In the genomic region with DNA sequence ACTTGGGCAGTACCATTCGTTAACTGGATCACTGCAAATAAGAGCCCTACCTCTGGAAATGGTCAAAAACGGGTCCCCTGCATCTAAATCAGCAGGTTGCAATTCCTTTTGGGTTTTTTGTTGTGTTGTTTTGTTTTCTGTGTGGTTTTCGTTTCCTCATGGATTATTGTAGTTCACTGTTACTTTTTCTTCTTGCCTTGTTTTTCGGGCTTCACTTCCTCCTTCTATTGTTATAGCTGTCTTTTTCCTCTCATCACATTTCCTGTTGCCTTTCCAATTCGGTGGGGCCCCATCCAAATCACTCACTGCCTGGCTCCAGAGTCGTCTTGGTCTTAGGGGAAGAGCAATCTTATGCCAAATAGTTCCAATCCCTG, we compare ENCODE assay signal across 1 cellular context.
TF ChIP-seq lines count a peak whose summit lies in the region.

No MANE protein-coding gene starts in this region.

TF ChIP-seq in K562, 482 proteins besides CTCF, POLR2A, EP300 and RAD21 (continued from another document):
- TF ChIP-seq, protein P1, sequence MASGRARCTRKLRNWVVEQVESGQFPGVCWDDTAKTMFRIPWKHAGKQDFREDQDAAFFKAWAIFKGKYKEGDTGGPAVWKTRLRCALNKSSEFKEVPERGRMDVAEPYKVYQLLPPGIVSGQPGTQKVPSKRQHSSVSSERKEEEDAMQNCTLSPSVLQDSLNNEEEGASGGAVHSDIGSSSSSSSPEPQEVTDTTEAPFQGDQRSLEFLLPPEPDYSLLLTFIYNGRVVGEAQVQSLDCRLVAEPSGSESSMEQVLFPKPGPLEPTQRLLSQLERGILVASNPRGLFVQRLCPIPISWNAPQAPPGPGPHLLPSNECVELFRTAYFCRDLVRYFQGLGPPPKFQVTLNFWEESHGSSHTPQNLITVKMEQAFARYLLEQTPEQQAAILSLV (tag; IDR thresholded peaks at IDR 0.05): no peak
- TF ChIP-seq NFYB (IDR thresholded peaks at IDR 0.05; ENCODE audit: extremely low read depth, insufficient read length) (no peak), SMARCE1 (IDR thresholded peaks at IDR 0.05) (peak; percentile 54), ZNF77 (CRISPR knock-in tag; IDR thresholded peaks at IDR 0.05) (no peak), ZFX (CRISPR knock-in tag; IDR thresholded peaks at IDR 0.05) (no peak), FOXK2 (conservative IDR thresholded peaks at IDR 0.05 in 1 of 2, IDR thresholded peaks at IDR 0.05 in 1 of 2; ENCODE audit: low read depth in 2 of 2) (peak; percentile 41 to 86; a peak in 2 of 4 replicates), SPI1 (IDR thresholded peaks at IDR 0.05; ENCODE audit: borderline replicate concordance, low read depth, low read length) (peak; percentile 70; the same call in 1 of the 2 replicates), GABPB1 (CRISPR knock-in tag; IDR thresholded peaks at IDR 0.05) (0 out of 2 replicates have a peak, but pooled peaks have one; percentile 7), ATF7 (IDR thresholded peaks at IDR 0.05) (peak; percentile 62; the same call in 1 of the 2 replicates), MYC (IDR thresholded peaks at IDR 0.05; ENCODE audit: low read depth, low read length) (no peak), MYC (CRISPR knock-in tag; IDR thresholded peaks at IDR 0.05; ENCODE audit: borderline replicate concordance, low read depth) (no peak), ZNF175 (CRISPR knock-in tag; IDR thresholded peaks at IDR 0.05; ENCODE audit: low read depth) (no peak), ILK (tag; IDR thresholded peaks at IDR 0.05; ENCODE audit: borderline replicate concordance, low read depth) (no peak), RFX1 (IDR thresholded peaks at IDR 0.05) (no peak), ELF4 (CRISPR knock-in tag; IDR thresholded peaks at IDR 0.05) (0 out of 2 replicates have a peak, but pooled peaks have one; percentile 52), ZNF239 (CRISPR knock-in tag; IDR thresholded peaks at IDR 0.05) (no peak), SMAD3 (CRISPR knock-in tag; conservative IDR thresholded peaks at IDR 0.05) (no peak), BMI1 (IDR thresholded peaks at IDR 0.05; ENCODE audit: low read length) (no peak), TSC22D4 (tag; IDR thresholded peaks at IDR 0.05) (no peak), MTA2 (IDR thresholded peaks at IDR 0.05; ENCODE audit: low read depth) (peak; percentile 6; the same call in 1 of the 2 replicates), CBFA2T2 (conservative IDR thresholded peaks at IDR 0.05) (no peak)
- TF ChIP-seq, protein P2, sequence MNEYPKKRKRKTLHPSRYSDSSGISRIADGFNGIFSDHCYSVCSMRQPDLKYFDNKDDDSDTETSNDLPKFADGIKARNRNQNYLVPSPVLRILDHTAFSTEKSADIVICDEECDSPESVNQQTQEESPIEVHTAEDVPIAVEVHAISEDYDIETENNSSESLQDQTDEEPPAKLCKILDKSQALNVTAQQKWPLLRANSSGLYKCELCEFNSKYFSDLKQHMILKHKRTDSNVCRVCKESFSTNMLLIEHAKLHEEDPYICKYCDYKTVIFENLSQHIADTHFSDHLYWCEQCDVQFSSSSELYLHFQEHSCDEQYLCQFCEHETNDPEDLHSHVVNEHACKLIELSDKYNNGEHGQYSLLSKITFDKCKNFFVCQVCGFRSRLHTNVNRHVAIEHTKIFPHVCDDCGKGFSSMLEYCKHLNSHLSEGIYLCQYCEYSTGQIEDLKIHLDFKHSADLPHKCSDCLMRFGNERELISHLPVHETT (CRISPR knock-in tag; conservative IDR thresholded peaks at IDR 0.05 in 1 of 2, IDR thresholded peaks at IDR 0.05 in 1 of 2): 0 out of 4 replicates have a peak, but pooled peaks of 1 of the 2 experiments have one; percentile 20
- TF ChIP-seq, protein P3, sequence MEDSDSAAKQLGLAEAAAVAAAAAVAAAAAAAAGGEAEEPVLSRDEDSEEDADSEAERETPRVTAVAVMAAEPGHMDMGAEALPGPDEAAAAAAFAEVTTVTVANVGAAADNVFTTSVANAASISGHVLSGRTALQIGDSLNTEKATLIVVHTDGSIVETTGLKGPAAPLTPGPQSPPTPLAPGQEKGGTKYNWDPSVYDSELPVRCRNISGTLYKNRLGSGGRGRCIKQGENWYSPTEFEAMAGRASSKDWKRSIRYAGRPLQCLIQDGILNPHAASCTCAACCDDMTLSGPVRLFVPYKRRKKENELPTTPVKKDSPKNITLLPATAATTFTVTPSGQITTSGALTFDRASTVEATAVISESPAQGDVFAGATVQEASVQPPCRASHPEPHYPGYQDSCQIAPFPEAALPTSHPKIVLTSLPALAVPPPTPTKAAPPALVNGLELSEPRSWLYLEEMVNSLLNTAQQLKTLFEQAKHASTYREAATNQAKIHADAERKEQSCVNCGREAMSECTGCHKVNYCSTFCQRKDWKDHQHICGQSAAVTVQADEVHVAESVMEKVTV (CRISPR knock-in tag; IDR thresholded peaks at IDR 0.05): no peak
- TF ChIP-seq, protein P4, sequence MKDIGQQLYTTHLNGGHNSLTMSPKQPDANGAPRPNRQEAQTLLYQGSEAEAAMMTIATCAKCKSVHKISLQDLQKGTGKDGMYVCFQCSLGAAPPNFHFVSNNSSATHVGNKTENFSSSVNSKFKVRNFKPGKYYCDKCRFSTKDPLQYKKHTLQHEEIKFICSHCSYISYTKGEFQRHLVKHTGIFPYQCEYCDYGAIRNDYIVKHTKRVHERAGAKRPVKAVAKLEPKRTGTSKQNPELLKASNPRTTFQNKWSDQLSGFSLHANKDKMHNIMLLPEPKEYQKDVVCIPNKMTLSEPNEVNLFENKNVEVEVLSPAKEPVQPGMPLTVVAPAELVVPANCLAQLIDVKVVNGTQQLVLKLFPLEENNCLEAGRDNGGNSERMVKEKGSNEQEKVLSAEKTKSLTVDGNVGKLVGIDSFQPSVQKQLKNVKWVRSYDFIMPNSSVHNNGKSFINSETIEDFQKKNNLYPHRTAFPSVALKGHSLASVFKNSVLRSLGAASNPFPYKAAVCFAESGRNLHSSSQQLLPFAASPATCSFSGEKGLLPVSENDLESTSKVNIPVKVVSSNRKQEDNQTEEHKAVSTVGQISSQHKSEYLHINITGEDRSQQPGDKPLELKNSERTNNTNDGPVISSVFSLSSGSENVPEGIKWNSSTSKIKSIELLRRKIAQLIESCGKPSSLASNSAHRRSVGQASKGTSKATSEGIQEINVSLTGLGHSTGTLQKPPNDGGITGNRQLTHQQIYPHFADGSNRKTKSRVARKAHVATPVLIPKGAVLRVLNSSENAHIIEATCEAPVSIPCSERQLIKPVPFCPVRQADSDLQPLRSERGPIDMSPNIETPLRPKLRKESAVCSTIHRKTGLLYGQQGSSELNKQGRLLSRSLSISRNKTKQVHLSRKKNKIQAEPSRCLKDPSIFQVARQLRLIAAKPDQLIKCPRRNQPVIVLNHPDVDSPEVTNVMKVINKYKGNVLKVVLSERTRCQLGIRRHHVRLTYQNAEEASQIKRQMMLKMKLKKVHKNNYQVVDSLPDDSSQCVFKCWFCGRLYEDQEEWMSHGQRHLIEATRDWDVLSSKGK (CRISPR knock-in tag; IDR thresholded peaks at IDR 0.05): no peak
- TF ChIP-seq, protein P5, sequence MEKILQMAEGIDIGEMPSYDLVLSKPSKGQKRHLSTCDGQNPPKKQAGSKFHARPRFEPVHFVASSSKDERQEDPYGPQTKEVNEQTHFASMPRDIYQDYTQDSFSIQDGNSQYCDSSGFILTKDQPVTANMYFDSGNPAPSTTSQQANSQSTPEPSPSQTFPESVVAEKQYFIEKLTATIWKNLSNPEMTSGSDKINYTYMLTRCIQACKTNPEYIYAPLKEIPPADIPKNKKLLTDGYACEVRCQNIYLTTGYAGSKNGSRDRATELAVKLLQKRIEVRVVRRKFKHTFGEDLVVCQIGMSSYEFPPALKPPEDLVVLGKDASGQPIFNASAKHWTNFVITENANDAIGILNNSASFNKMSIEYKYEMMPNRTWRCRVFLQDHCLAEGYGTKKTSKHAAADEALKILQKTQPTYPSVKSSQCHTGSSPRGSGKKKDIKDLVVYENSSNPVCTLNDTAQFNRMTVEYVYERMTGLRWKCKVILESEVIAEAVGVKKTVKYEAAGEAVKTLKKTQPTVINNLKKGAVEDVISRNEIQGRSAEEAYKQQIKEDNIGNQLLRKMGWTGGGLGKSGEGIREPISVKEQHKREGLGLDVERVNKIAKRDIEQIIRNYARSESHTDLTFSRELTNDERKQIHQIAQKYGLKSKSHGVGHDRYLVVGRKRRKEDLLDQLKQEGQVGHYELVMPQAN (IDR thresholded peaks at IDR 0.05; ENCODE audit: borderline replicate concordance): 0 out of 2 replicates have a peak, but pooled peaks have one; percentile 46
- TF ChIP-seq, protein P6, sequence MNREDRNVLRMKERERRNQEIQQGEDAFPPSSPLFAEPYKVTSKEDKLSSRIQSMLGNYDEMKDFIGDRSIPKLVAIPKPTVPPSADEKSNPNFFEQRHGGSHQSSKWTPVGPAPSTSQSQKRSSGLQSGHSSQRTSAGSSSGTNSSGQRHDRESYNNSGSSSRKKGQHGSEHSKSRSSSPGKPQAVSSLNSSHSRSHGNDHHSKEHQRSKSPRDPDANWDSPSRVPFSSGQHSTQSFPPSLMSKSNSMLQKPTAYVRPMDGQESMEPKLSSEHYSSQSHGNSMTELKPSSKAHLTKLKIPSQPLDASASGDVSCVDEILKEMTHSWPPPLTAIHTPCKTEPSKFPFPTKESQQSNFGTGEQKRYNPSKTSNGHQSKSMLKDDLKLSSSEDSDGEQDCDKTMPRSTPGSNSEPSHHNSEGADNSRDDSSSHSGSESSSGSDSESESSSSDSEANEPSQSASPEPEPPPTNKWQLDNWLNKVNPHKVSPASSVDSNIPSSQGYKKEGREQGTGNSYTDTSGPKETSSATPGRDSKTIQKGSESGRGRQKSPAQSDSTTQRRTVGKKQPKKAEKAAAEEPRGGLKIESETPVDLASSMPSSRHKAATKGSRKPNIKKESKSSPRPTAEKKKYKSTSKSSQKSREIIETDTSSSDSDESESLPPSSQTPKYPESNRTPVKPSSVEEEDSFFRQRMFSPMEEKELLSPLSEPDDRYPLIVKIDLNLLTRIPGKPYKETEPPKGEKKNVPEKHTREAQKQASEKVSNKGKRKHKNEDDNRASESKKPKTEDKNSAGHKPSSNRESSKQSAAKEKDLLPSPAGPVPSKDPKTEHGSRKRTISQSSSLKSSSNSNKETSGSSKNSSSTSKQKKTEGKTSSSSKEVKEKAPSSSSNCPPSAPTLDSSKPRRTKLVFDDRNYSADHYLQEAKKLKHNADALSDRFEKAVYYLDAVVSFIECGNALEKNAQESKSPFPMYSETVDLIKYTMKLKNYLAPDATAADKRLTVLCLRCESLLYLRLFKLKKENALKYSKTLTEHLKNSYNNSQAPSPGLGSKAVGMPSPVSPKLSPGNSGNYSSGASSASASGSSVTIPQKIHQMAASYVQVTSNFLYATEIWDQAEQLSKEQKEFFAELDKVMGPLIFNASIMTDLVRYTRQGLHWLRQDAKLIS (CRISPR knock-in tag; IDR thresholded peaks at IDR 0.05): 0 out of 2 replicates have a peak, but pooled peaks have one; percentile 46
- TF ChIP-seq, protein P7, sequence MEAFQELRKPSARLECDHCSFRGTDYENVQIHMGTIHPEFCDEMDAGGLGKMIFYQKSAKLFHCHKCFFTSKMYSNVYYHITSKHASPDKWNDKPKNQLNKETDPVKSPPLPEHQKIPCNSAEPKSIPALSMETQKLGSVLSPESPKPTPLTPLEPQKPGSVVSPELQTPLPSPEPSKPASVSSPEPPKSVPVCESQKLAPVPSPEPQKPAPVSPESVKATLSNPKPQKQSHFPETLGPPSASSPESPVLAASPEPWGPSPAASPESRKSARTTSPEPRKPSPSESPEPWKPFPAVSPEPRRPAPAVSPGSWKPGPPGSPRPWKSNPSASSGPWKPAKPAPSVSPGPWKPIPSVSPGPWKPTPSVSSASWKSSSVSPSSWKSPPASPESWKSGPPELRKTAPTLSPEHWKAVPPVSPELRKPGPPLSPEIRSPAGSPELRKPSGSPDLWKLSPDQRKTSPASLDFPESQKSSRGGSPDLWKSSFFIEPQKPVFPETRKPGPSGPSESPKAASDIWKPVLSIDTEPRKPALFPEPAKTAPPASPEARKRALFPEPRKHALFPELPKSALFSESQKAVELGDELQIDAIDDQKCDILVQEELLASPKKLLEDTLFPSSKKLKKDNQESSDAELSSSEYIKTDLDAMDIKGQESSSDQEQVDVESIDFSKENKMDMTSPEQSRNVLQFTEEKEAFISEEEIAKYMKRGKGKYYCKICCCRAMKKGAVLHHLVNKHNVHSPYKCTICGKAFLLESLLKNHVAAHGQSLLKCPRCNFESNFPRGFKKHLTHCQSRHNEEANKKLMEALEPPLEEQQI (IDR thresholded peaks at IDR 0.05): no peak
- TF ChIP-seq, protein P8, sequence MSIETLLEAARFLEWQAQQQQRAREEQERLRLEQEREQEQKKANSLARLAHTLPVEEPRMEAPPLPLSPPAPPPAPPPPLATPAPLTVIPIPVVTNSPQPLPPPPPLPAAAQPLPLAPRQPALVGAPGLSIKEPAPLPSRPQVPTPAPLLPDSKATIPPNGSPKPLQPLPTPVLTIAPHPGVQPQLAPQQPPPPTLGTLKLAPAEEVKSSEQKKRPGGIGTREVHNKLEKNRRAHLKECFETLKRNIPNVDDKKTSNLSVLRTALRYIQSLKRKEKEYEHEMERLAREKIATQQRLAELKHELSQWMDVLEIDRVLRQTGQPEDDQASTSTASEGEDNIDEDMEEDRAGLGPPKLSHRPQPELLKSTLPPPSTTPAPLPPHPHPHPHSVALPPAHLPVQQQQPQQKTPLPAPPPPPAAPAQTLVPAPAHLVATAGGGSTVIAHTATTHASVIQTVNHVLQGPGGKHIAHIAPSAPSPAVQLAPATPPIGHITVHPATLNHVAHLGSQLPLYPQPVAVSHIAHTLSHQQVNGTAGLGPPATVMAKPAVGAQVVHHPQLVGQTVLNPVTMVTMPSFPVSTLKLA (conservative IDR thresholded peaks at IDR 0.05): no peak
- TF ChIP-seq, protein P9, sequence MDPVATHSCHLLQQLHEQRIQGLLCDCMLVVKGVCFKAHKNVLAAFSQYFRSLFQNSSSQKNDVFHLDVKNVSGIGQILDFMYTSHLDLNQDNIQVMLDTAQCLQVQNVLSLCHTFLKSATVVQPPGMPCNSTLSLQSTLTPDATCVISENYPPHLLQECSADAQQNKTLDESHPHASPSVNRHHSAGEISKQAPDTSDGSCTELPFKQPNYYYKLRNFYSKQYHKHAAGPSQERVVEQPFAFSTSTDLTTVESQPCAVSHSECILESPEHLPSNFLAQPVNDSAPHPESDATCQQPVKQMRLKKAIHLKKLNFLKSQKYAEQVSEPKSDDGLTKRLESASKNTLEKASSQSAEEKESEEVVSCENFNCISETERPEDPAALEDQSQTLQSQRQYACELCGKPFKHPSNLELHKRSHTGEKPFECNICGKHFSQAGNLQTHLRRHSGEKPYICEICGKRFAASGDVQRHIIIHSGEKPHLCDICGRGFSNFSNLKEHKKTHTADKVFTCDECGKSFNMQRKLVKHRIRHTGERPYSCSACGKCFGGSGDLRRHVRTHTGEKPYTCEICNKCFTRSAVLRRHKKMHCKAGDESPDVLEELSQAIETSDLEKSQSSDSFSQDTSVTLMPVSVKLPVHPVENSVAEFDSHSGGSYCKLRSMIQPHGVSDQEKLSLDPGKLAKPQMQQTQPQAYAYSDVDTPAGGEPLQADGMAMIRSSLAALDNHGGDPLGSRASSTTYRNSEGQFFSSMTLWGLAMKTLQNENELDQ (CRISPR knock-in tag; IDR thresholded peaks at IDR 0.05; ENCODE audit: borderline replicate concordance): no peak
- TF ChIP-seq, protein P10, sequence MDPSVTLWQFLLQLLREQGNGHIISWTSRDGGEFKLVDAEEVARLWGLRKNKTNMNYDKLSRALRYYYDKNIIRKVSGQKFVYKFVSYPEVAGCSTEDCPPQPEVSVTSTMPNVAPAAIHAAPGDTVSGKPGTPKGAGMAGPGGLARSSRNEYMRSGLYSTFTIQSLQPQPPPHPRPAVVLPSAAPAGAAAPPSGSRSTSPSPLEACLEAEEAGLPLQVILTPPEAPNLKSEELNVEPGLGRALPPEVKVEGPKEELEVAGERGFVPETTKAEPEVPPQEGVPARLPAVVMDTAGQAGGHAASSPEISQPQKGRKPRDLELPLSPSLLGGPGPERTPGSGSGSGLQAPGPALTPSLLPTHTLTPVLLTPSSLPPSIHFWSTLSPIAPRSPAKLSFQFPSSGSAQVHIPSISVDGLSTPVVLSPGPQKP (CRISPR knock-in tag; IDR thresholded peaks at IDR 0.05): no peak
